Comparison of ENCODE assay signal across 8 cellular contexts in the genomic region with DNA sequence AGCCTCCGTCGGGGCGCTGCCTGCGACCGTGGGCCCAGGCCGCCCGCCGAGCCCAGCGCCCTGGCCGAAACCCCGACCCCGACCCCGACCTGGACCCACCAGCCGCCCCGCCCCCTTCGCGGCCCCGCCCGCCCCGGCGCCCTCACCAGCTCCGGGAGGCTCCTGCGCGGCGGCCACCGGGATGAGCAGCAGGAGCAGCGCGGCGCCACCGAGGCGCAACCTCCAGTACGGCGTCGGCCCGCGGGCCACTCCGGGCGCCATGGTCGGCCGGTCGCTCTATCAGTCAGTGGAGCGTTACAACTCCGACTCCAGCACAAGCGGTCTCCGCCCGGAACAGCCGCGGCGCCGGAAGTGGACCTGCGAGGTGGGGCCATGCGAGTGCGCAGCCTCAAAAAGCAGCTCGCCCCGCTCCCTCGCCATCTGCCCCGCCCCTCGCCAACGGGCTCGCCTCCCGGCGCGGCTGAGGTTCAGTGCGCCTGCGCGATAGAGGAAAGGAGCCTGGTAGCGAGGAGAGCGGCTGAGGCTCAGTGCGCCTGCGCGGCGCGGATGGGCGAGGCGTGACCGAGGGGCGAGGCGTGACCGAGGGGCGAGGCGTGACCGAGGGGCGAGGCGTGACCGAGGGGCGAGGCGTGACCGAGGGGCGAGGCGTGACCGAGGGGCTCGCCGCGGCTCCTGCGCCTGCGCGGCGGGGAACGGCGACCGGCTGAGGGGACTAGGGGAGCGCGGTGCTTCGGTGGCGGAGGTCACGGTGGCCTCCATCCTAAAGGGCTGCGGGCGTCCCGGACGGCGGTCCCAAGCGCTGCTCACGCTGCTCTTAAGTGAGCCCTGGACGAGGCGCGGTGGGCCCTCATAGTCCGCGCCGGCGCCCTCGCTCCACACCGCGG. TPM values are rescaled to one million over a fixed set of nuclear protein-coding genes. Genes with fewer than 3 reads are reported as not detected.
DNase-seq lines count a peak whose midpoint lies in the region; ATAC-seq and TF ChIP-seq lines count a peak whose summit lies in the region.

A gene with protein sequence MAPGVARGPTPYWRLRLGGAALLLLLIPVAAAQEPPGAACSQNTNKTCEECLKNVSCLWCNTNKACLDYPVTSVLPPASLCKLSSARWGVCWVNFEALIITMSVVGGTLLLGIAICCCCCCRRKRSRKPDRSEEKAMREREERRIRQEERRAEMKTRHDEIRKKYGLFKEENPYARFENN (minus strand): TSS at position 335 of the 884 bp plus-strand sequence. CDS start 74 bp downstream, at position 261.

- H3K9me3 ChIP-seq in prostate gland: no peaks in the 10 kb centered on the region

- H3K36me3 ChIP-seq in prostate gland: no peaks in the 10 kb centered on the region

- peak; percentile 75 for ATAC-seq in GM18502 (IDR thresholded peaks at IDR 0.05; ENCODE audit: poor library complexity, unreplicated experiment)
- peak; percentile 64 for ATAC-seq in HG02943 (IDR thresholded peaks at IDR 0.05; ENCODE audit: low read depth, unreplicated experiment)
- peak; percentile 82 for ATAC-seq in left ventricle myocardium superior

- peaks cover 23% of the 10 kb centered on the region for H3K4me1 ChIP-seq in prostate gland (replicated peaks)

- intact Hi-C loops in left ventricle myocardium superior (cut with micrococcal nuclease) (loop anchor here (10.0 kb wide), 1 partner anchor 79 kb away; no protein-coding TSS in a partner anchor), prostate gland (cut with DNase I) (loop anchor here (2.0 to 5.0 kb wide), 2 partner anchors 56 to 73 kb away; a partner anchor contains a TSS)

- WGBS in prostate gland: 1% methylated on average over 85 of the region's 123 CpGs

- no peaks in the 10 kb centered on the region for H3K27me3 ChIP-seq in prostate gland (replicated peaks; ENCODE audit: insufficient read depth)

- H3K4me3 ChIP-seq in prostate gland: peak within 1 kb of the TSS; percentile 77 to 84

- H3K27ac ChIP-seq in angular gyrus (ENCODE audit: low read depth, low read length) (peak within 1 kb of the TSS; percentile 70), prostate gland (peak within 1 kb of the TSS; percentile 80 to 86)

- DNase-seq in NCI-H187 treated with DMSO at 0.1 percent for 48 hours (lab: John Stamatoyannopoulos, UW) (peak; percentile 81), T-helper 2 cell (peak; percentile 97 to 99 (median 99)), left ventricle myocardium superior (peak; percentile 100), prostate gland (ENCODE audit: low spot score) (peak; percentile 97), ureter (ENCODE audit: low spot score) (peak; percentile 99)

- peak in 1 of 4 experiments; percentile 19 for TF ChIP-seq CTCF in prostate gland (IDR thresholded peaks at IDR 0.05)

- TF ChIP-seq POLR2A in prostate gland (IDR thresholded peaks at IDR 0.05): peak; percentile 84

RNA-seq across cellular contexts. Expression of the gene that starts here (rescaled TPM):
- 143 TPM for total RNA-seq in left ventricle myocardium superior
- 100 to 1,000 TPM; 216 to 244 TPM for total RNA-seq in prostate gland
- 181 TPM for total RNA-seq in ureter

Comparison
In these comparisons a context has a peak if more than half of its experiments do, and no peak if none do; other contexts are left out.
1. Peak in every context shown above with its lines: DNase-seq, ATAC-seq, H3K4me3 ChIP-seq and H3K27ac ChIP-seq.